ENCODE assay signal across 9 cellular contexts in genomic region chr18:5628512-5629255, GRCh38.
DNase-seq lines count a peak whose midpoint lies in the region; ATAC-seq and TF ChIP-seq lines count a peak whose summit lies in the region.
"Had no signal": no experiment of that assay in that cellular context is flagged by ENCODE, and none has a peak within 500 bp of the region (broad histone marks: within the 10 kb centered on the region; RNA-seq: fewer than 3 reads in every experiment).

No MANE protein-coding gene starts in this region.

- no TSS peak for BruUV-seq in PC-3 (replicated peaks; lab: Mats Ljungman, UMichigan)

- peaks cover 6% of the 10 kb centered on the region; the same call in 1 of the 2 replicates for H3K4me1 ChIP-seq in PC-3 (ENCODE audit: insufficient read depth, low read length)
- peaks cover 0 to 21% of the 10 kb centered on the region in 2 donors for H3K4me1 ChIP-seq in left lung
- H3K4me1 ChIP-seq in stomach smooth muscle (ENCODE audit: control insufficient read depth, insufficient read depth, low read length) = peaks cover 26% of the 10 kb centered on the region
- no peaks in the 10 kb centered on the region for H3K4me1 ChIP-seq in CD4-positive, alpha-beta memory T cell (ENCODE audit: insufficient read depth, low read length)

- H3K4me3 ChIP-seq in PC-3 (ENCODE audit: low read length) = peak overlapping the region; percentile 62
- H3K4me3 ChIP-seq in dorsolateral prefrontal cortex = peak overlapping the region; percentile 58 to 85 (median 73)
- H3K4me3 ChIP-seq in left lung = peak overlapping the region; percentile 57 to 60
- peak overlapping the region; percentile 61 to 77 for H3K4me3 ChIP-seq in stomach smooth muscle (ENCODE audit: low read length in 2 of 2)
- no peak overlapping the region for H3K4me3 ChIP-seq in CD4-positive, alpha-beta memory T cell (ENCODE audit: low read length in 2 of 2)

- no peaks in the 10 kb centered on the region for H3K36me3 ChIP-seq in PC-3 (ENCODE audit: low read depth, low read length)
- H3K36me3 ChIP-seq in left lung = no peaks in the 10 kb centered on the region
- no peaks in the 10 kb centered on the region for H3K36me3 ChIP-seq in stomach smooth muscle (ENCODE audit: control insufficient read depth in 2 of 2, insufficient read depth in 2 of 2, low read length in 2 of 2)
- no peaks in the 10 kb centered on the region for H3K36me3 ChIP-seq in CD4-positive, alpha-beta memory T cell (ENCODE audit: insufficient read depth, low read length)

- intact Hi-C loops in PC-3 (cut with micrococcal nuclease) = no loop called here
- intact Hi-C loops in dorsolateral prefrontal cortex (cut with DNase I) = loop anchor here in 1 of 2 donors (2.0 kb wide), 1 partner anchor 332 kb away; no protein-coding TSS in a partner anchor
- intact Hi-C loops in left lung (cut with DNase I) = no loop called here
- intact Hi-C loops in CD4-positive, alpha-beta memory T cell (cut with micrococcal nuclease) = no loop called here

- peaks cover 0 to 2% (median 0%) of the 10 kb centered on the region in 8 donors for H3K9me3 Mint-ChIP-seq in CD4-positive, alpha-beta memory T cell

- H3K4me1 Mint-ChIP-seq in CD4-positive, alpha-beta memory T cell = peaks cover 0 to 8% (median 5%) of the 10 kb centered on the region in 4 donors

- DNase-seq in DMS 273 (lab: John Stamatoyannopoulos, UW; ENCODE audit: unreplicated experiment) (peak; percentile 79), DMS 273 treated with DMSO at 0.1 percent for 48 hours (lab: John Stamatoyannopoulos, UW) (no peak), PC-3 (peak; percentile 8), dorsolateral prefrontal cortex (peak in 9 of 10 donors; percentile 24 to 82 (median 56)), left lung (peak; percentile 48 to 88)
- no peak for DNase-seq in CD4-positive, alpha-beta memory T cell

- no peak overlapping the region for H3K27ac Mint-ChIP-seq in CD4-positive, alpha-beta memory T cell

- no peaks in the 10 kb centered on the region for H4K20me1 ChIP-seq in PC-3 (ENCODE audit: low read length)

- peaks cover 21 to 23% of the 10 kb centered on the region in 2 donors for H3K27me3 Mint-ChIP-seq in CD4-positive, alpha-beta memory T cell

- H3K79me2 ChIP-seq in PC-3 (ENCODE audit: low read length) = no peaks in the 10 kb centered on the region

- no peaks in the 10 kb centered on the region for H3K36me3 Mint-ChIP-seq in CD4-positive, alpha-beta memory T cell

- no peaks in the 10 kb centered on the region for H3K9me3 ChIP-seq in PC-3 (ENCODE audit: low read length)
- H3K9me3 ChIP-seq in left lung = no peaks in the 10 kb centered on the region
- no peaks in the 10 kb centered on the region for H3K9me3 ChIP-seq in stomach smooth muscle (ENCODE audit: control insufficient read depth in 2 of 2, low read length in 2 of 2)
- H3K9me3 ChIP-seq in CD4-positive, alpha-beta memory T cell (ENCODE audit: control insufficient read depth in 1 of 2, low read length in 2 of 2) = no peaks in the 10 kb centered on the region

- TF ChIP-seq CTCF in PC-3 (conservative IDR thresholded peaks at IDR 0.05; ENCODE audit: low read depth, low read length) = no peak
- TF ChIP-seq CTCF in dorsolateral prefrontal cortex (IDR thresholded peaks at IDR 0.05 in 54 of 56, conservative IDR thresholded peaks at IDR 0.05 in 2 of 56; ENCODE audit: low read depth in 1 of 56, partially characterized antibody in 56 of 56) = no peak
- no peak for TF ChIP-seq CTCF in left lung (IDR thresholded peaks at IDR 0.05)

- POLR2A ChIA-PET in PC-3 (lab: Charles Lee; ENCODE audit: unreplicated experiment) = no interaction called here
- POLR2A ChIA-PET in CD4-positive, alpha-beta memory T cell (lab: Charles Lee; ENCODE audit: partially characterized antibody) = no interaction called here

- H3K9ac ChIP-seq in PC-3 (ENCODE audit: low read length) = peak overlapping the region; percentile 18; the same call in 1 of the 2 replicates
- peak overlapping the region; percentile 13 to 29 for H3K9ac ChIP-seq in stomach smooth muscle (ENCODE audit: low read length in 2 of 2)

- H3K27me3 ChIP-seq in PC-3 (ENCODE audit: low read length) (peaks cover 52% of the 10 kb centered on the region), dorsolateral prefrontal cortex (peaks cover 0 to 17% (median 0%) of the 10 kb centered on the region in 45 donors), left lung (peaks cover 0 to 86% of the 10 kb centered on the region in 2 donors), stomach smooth muscle (ENCODE audit: control insufficient read depth in 1 of 2, insufficient read depth in 2 of 2, low read length in 2 of 2) (peaks cover 6 to 15% of the 10 kb centered on the region in 2 donors)
- H3K27me3 ChIP-seq in CD4-positive, alpha-beta memory T cell (ENCODE audit: insufficient read depth, low read length) = peaks cover 7% of the 10 kb centered on the region

- H3K27ac ChIP-seq in PC-3 (ENCODE audit: low read length) = no peak overlapping the region
- H3K27ac ChIP-seq in dorsolateral prefrontal cortex = peak overlapping the region in 56 of 59 donors; percentile 23 to 92 (median 78)
- H3K27ac ChIP-seq in left lung = peak overlapping the region; percentile 73 to 75
- no peak overlapping the region for H3K27ac ChIP-seq in stomach smooth muscle (ENCODE audit: low read length)
- no peak overlapping the region for H3K27ac ChIP-seq in CD4-positive, alpha-beta memory T cell (ENCODE audit: low read depth, low read length)
- H3K27ac ChIP-seq: 22Rv1 had no signal

- no peaks in the 10 kb centered on the region for H3F3A ChIP-seq in PC-3 (ENCODE audit: low read length, unreplicated experiment)

- peak overlapping the region in 1 of 8 donors; percentile 45 for H3K4me3 Mint-ChIP-seq in CD4-positive, alpha-beta memory T cell

- peak overlapping the region; percentile 63 for H2AFZ ChIP-seq in PC-3 (ENCODE audit: low read length)

- peak overlapping the region; percentile 80 for H3K4me2 ChIP-seq in PC-3 (ENCODE audit: low read length)

- no peaks in the 10 kb centered on the region for H3K9me2 ChIP-seq in PC-3 (replicated peaks; ENCODE audit: low read length)

- CTCF ChIA-PET in PC-3 (lab: Charles Lee) = no interaction called here
- CTCF ChIA-PET in CD4-positive, alpha-beta memory T cell (lab: Charles Lee; ENCODE audit: partially characterized antibody) = no interaction called here

- ATAC-seq in PC-3 (peak; percentile 27), left lung (peak; percentile 22), HG02610 (IDR thresholded peaks at IDR 0.05; ENCODE audit: unreplicated experiment) (no peak)

Comparison
In these comparisons a context has a peak if more than half of its experiments do, and no peak if none do; other contexts are left out.
1. DNase-seq: peak in DMS 273 (single experiment), PC-3 (single experiment), dorsolateral prefrontal cortex (9 of 10) and left lung (2 of 2); none in DMS 273 treated with DMSO at 0.1 percent for 48 hours (single experiment) and CD4-positive, alpha-beta memory T cell (0 of 5).
2. H3K27ac ChIP-seq: peak in dorsolateral prefrontal cortex (56 of 59) and left lung (2 of 2); none in PC-3 (single experiment), stomach smooth muscle (single experiment) and CD4-positive, alpha-beta memory T cell (single experiment).
3. H3K4me3 ChIP-seq: peak in PC-3 (single experiment), dorsolateral prefrontal cortex (59 of 59), left lung (2 of 2) and stomach smooth muscle (2 of 2); none in CD4-positive, alpha-beta memory T cell (0 of 2).